ENCODE assay signal across 2 cellular contexts in genomic region chr12:113165521-113166450, GRCh38.
TF ChIP-seq lines count a peak whose summit lies in the region.

No MANE protein-coding gene starts in this region.

TF ChIP-seq in K562, 482 proteins besides CTCF, POLR2A, EP300 and RAD21:
- TF ChIP-seq RBFOX2 (IDR thresholded peaks at IDR 0.05; ENCODE audit: low read depth, low read length) = peak; percentile 46
- no peak for TF ChIP-seq ZNF512 (tag; IDR thresholded peaks at IDR 0.05)

TF ChIP-seq in liver, 16 proteins besides CTCF, POLR2A, EP300 and RAD21:
- TF ChIP-seq RXRA (IDR thresholded peaks at IDR 0.05) (peak; percentile 40 to 43), ATF3 (IDR thresholded peaks at IDR 0.05) (no peak)
